In genomic region chr7:94655884-94656657, GRCh38 we compare ENCODE assay signal across 1 cellular context.
A peak's percentile ranks its signal among the peaks of the same experiment; 100 is the strongest.
TF ChIP-seq lines count a peak whose summit lies in the region.

Gene SGCE, minus strand, starts transcription at chr7:94656133. Its CDS starts 35 bp downstream, at chr7:94656098.

TF ChIP-seq in HEK293, 187 proteins besides CTCF, POLR2A, EP300 and RAD21 (continued from another document and continues in another):
- TF ChIP-seq ZIC2 (tag by site-specific recombination; IDR thresholded peaks at IDR 0.05) (no peak), HIC1 (tag by site-specific recombination; IDR thresholded peaks at IDR 0.05) (no peak), ZNF155 (tag by site-specific recombination; IDR thresholded peaks at IDR 0.05) (no peak), PRDM6 (tag by site-specific recombination; IDR thresholded peaks at IDR 0.05) (no peak), ZNF768 (tag by site-specific recombination; IDR thresholded peaks at IDR 0.05) (no peak), ZNF580 (tag by site-specific recombination; IDR thresholded peaks at IDR 0.05) (peak; percentile 78; the same call in 1 of the 2 replicates), ZNF23 (tag by site-specific recombination; IDR thresholded peaks at IDR 0.05; ENCODE audit: borderline replicate concordance) (no peak), TRIM28 (IDR thresholded peaks at IDR 0.05; ENCODE audit: borderline replicate concordance, low read length) (no peak), ZNF133 (tag by site-specific recombination; IDR thresholded peaks at IDR 0.05) (no peak), KLF17 (tag by site-specific recombination; IDR thresholded peaks at IDR 0.05) (peak; percentile 83; the same call in 1 of the 2 replicates), ZBTB21 (tag by site-specific recombination; IDR thresholded peaks at IDR 0.05) (no peak), ZNF544 (tag by site-specific recombination; IDR thresholded peaks at IDR 0.05) (no peak), ZXDB (tag by site-specific recombination; IDR thresholded peaks at IDR 0.05) (peak; percentile 87), ZNF366 (tag by site-specific recombination; conservative IDR thresholded peaks at IDR 0.05) (peak; percentile 66), KLF1 (tag by site-specific recombination; IDR thresholded peaks at IDR 0.05) (peak; percentile 60), ZBTB1 (tag by site-specific recombination; IDR thresholded peaks at IDR 0.05) (peak; percentile 80; the same call in 1 of the 2 replicates), ZNF266 (tag by site-specific recombination; IDR thresholded peaks at IDR 0.05; ENCODE audit: low read depth) (no peak), ZNF335 (tag by site-specific recombination; conservative IDR thresholded peaks at IDR 0.05) (peak; percentile 57), ZNF501 (tag by site-specific recombination; IDR thresholded peaks at IDR 0.05) (peak; percentile 73), ZNF639 (tag by site-specific recombination; IDR thresholded peaks at IDR 0.05) (no peak), KLF9 (tag by site-specific recombination; IDR thresholded peaks at IDR 0.05; ENCODE audit: low read depth) (peak; percentile 59), ZNF26 (tag by site-specific recombination; IDR thresholded peaks at IDR 0.05) (no peak), ZNF280D (tag by site-specific recombination; IDR thresholded peaks at IDR 0.05) (peak; percentile 43; the same call in 1 of the 2 replicates), ZNF792 (tag by site-specific recombination; IDR thresholded peaks at IDR 0.05) (peak; percentile 57; the same call in 1 of the 2 replicates), ZNF138 (tag by site-specific recombination; IDR thresholded peaks at IDR 0.05; ENCODE audit: borderline replicate concordance) (no peak), PRDM10 (tag by site-specific recombination; IDR thresholded peaks at IDR 0.05) (peak; percentile 74), KLF10 (tag by site-specific recombination; IDR thresholded peaks at IDR 0.05) (no peak), ZBTB6 (tag by site-specific recombination; IDR thresholded peaks at IDR 0.05) (peak; percentile 78; the same call in 1 of the 2 replicates), REST (tag by site-specific recombination; IDR thresholded peaks at IDR 0.05) (peak; percentile 55; the same call in 1 of the 2 replicates), TCF7L2 (IDR thresholded peaks at IDR 0.05; ENCODE audit: borderline replicate concordance, low read depth, low read length) (no peak), ZNF426 (tag by site-specific recombination; IDR thresholded peaks at IDR 0.05) (no peak)
